15 cellular contexts compared by ENCODE assay signal in the genomic region with DNA sequence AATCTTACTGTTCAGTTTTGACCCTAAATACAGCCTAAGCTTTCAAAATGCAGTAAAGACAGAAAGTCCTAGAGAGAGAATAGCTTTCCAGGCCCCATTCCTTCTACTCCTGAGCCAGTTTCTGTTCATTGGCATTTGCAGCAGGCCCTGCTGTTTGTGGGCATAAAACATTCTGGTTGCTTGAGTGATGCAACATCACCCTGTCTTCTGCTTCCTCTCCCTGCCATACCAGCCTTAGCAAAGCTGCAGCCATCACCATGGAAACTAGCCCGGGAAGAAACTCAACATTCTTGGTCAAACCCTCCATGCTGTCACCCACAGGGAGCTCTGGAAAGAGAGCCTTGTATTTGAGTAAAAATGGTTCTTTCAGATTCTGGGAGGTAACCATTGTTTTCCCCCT.
DNase-seq lines count a peak whose midpoint lies in the region; ATAC-seq and TF ChIP-seq lines count a peak whose summit lies in the region.
"Had no signal": no experiment of that assay in that cellular context is flagged by ENCODE, and none has a peak within 500 bp of the region (broad histone marks: within the 10 kb centered on the region; RNA-seq: fewer than 3 reads in every experiment).

No MANE protein-coding gene starts in this region.

- ATAC-seq in GM21367 (IDR thresholded peaks at IDR 0.05; ENCODE audit: unreplicated experiment) (no peak), GM21447 (IDR thresholded peaks at IDR 0.05; ENCODE audit: unreplicated experiment) (no peak)
- ATAC-seq: stimulated activated naive B cell treated with anti-CD40 and anti-IgM and Interleukin-4, amounts not matched to agents 10 μg/mL and 1 μg/mL and 100 μg/mL, for 72 hours had no signal

- no peak overlapping the region for H3K4me3 ChIP-seq in ectodermal cell (ENCODE audit: insufficient read depth, low read depth, low read length)
- H3K4me3 ChIP-seq: BLaER1 treated with 17β-estradiol and CSF1 and Interleukin-3, amounts not matched to agents 10 nM and 100 nM had no signal

- H3K27me3 Mint-ChIP-seq in mesothelial cell of epicardium (ENCODE audit: low read depth) = no peaks in the 10 kb centered on the region
- H3K27me3 Mint-ChIP-seq: central memory CD8-positive, alpha-beta T cell had no signal

- WGBS in ectodermal cell, 2 experiments = 0 to 7% methylated on average over 1 of the region's 1 CpG

- H3K4me3 Mint-ChIP-seq in mesothelial cell of epicardium = no peak overlapping the region
- H3K4me3 Mint-ChIP-seq: central memory CD8-positive, alpha-beta T cell; stimulated activated naive B cell treated with anti-CD40 and anti-IgM and Interleukin-4, amounts not matched to agents 10 μg/mL and 1 μg/mL and 100 μg/mL, for 72 hours had no signal

- DNase-seq in AG08396 (ENCODE audit: low spot score) (peak; percentile 76), M059J (ENCODE audit: low read depth) (peak; percentile 49), mesothelial cell of epicardium (ENCODE audit: low spot score in 2 of 2, unreplicated experiment in 2 of 2) (no peak), NCI-H187 treated with DMSO at 0.1 percent for 48 hours (lab: John Stamatoyannopoulos, UW) (no peak), NCI-H345 treated with DMSO at 0.1 percent for 48 hours (lab: John Stamatoyannopoulos, UW; ENCODE audit: unreplicated experiment) (no peak)
- DNase-seq: kidney; NCI-H2029; SHP77; small intestine; stimulated activated naive B cell treated with anti-CD40 and anti-IgM and Interleukin-4, amounts not matched to agents 10 μg/mL and 1 μg/mL and 100 μg/mL, for 72 hours had no signal

- peaks cover 38% of the 10 kb centered on the region for H3K4me1 Mint-ChIP-seq in mesothelial cell of epicardium
- H3K4me1 Mint-ChIP-seq: central memory CD8-positive, alpha-beta T cell; stimulated activated naive B cell treated with anti-CD40 and anti-IgM and Interleukin-4, amounts not matched to agents 10 μg/mL and 1 μg/mL and 100 μg/mL, for 72 hours had no signal

- no peak for TF ChIP-seq CTCF in mesothelial cell of epicardium (IDR thresholded peaks at IDR 0.05; ENCODE audit: unreplicated experiment)

- peak overlapping the region; percentile 66 for H3K27ac Mint-ChIP-seq in mesothelial cell of epicardium
- H3K27ac Mint-ChIP-seq: stimulated activated naive B cell treated with anti-CD40 and anti-IgM and Interleukin-4, amounts not matched to agents 10 μg/mL and 1 μg/mL and 100 μg/mL, for 72 hours had no signal

- no peaks in the 10 kb centered on the region for H3K36me3 ChIP-seq in ectodermal cell (ENCODE audit: control insufficient read depth, insufficient read depth, low read length)

- H3K9me3 ChIP-seq in ectodermal cell (ENCODE audit: control insufficient read depth, low read length) = no peaks in the 10 kb centered on the region

- peaks cover 2% of the 10 kb centered on the region for H3K36me3 Mint-ChIP-seq in mesothelial cell of epicardium
- H3K36me3 Mint-ChIP-seq: stimulated activated naive B cell treated with anti-CD40 and anti-IgM and Interleukin-4, amounts not matched to agents 10 μg/mL and 1 μg/mL and 100 μg/mL, for 72 hours had no signal

- peaks cover 3% of the 10 kb centered on the region for H3K9me3 Mint-ChIP-seq in mesothelial cell of epicardium
- H3K9me3 Mint-ChIP-seq: central memory CD8-positive, alpha-beta T cell had no signal

- no peaks in the 10 kb centered on the region for H3K27me3 ChIP-seq in ectodermal cell (ENCODE audit: control insufficient read depth, insufficient read depth, low read length, poor library complexity, severe bottlenecking)
- H3K27me3 ChIP-seq: BLaER1 treated with 17β-estradiol and CSF1 and Interleukin-3, amounts not matched to agents 10 nM and 100 nM had no signal

- peaks cover 21% of the 10 kb centered on the region for H3K4me1 ChIP-seq in ectodermal cell (ENCODE audit: control insufficient read depth, insufficient read depth, low read length)

- H3K27ac ChIP-seq in ectodermal cell (ENCODE audit: insufficient read depth, low read depth, low read length, poor library complexity, severe bottlenecking) = peak overlapping the region; percentile 57
- H3K27ac ChIP-seq: BLaER1 treated with 17β-estradiol and CSF1 and Interleukin-3, amounts not matched to agents 10 nM and 100 nM had no signal

Comparison
In these comparisons a context has a peak if more than half of its experiments do, and no peak if none do; other contexts are left out.
1. DNase-seq: peak in AG08396 (single experiment) and M059J (single experiment); none in mesothelial cell of epicardium (0 of 2), NCI-H187 treated with DMSO at 0.1 percent for 48 hours (single experiment) and NCI-H345 treated with DMSO at 0.1 percent for 48 hours (single experiment).